In the genomic region with DNA sequence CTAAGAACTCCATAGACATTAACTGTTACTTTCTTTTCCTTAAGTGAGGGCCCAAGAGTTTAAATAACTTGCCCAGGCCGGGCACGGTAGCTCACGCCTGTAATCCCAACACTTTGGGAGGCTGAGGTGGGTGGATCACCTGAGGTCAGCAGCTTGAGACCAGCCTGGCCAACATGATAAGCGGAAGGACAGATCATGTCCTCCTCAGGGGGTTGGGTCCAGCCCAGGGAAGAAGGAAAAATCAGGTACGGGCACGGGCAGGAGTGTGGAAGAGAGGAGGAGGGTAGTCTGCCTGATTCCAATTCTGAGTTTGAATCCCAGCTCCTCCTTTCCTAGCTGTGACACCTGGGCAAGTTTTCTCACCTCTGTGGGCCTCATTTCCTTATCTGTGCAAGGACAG, we compare ENCODE assay signal across 28 cellular contexts.
"Had no signal": no experiment of that assay in that cellular context is flagged by ENCODE, and none has a peak within 500 bp of the region (broad histone marks: within the 10 kb centered on the region; RNA-seq: fewer than 3 reads in every experiment).

No MANE protein-coding gene starts in this region.

- H3K27me3 ChIP-seq: adrenal gland, body of pancreas, MG63, SJCRH30 had no signal

- H3K4me3 Mint-ChIP-seq: activated B cell treated with CpG ODN at 0.5 μM for 24 hours; activated CD4-positive, alpha-beta memory T cell treated with anti-CD3 and anti-CD28 coated beads for 36 hours; activated naive CD4-positive, alpha-beta T cell treated with anti-CD3 and anti-CD28 coated beads for 36 hours; activated T-cell treated with anti-CD3 and anti-CD28 coated beads, Interleukin-2, amount 50 U/mL, for 4 hours; activated T-helper 1 cell treated with anti-CD3 and anti-CD28 coated beads, Interleukin-12 subunit alpha, Interleukin-12 subunit beta, Interleukin-2, Interleukin-4 antibody, amounts not matched to agents 30 ng/mL and 10 ng/mL and 1 ng/mL, durations not matched to agents 14 hours and 24 hours and 36 hours had no signal

- H3K4me3 ChIP-seq: adrenal gland, body of pancreas, MG63, SJCRH30, SK-N-MC had no signal

- DNase-seq: activated B cell treated with CpG ODN at 0.5 μM for 24 hours; activated CD4-positive, alpha-beta memory T cell treated with anti-CD3 and anti-CD28 coated beads for 36 hours; activated CD4-positive, alpha-beta T cell treated with anti-CD3 and anti-CD28 coated beads for 4 hours; activated CD4-positive, alpha-beta T cell treated with anti-CD3 and anti-CD28 coated beads, Interleukin-2, amount 50 U/mL, for 1 hour; activated CD4-positive, CD25-positive, alpha-beta regulatory T cell treated with anti-CD3 and anti-CD28 coated beads, Interleukin-2, amount 50 U/mL, for 72 hours; activated CD8-positive, alpha-beta memory T cell treated with anti-CD3 and anti-CD28 coated beads, Interleukin-2, amount 50 U/mL, for 4 hours; activated gamma-delta T cell treated with Interleukin-2 at 50 U/mL for 16 hours; activated naive CD4-positive, alpha-beta T cell treated with anti-CD3 and anti-CD28 coated beads for 36 hours; activated T-cell treated with anti-CD3 and anti-CD28 coated beads for 4 hours; activated T-cell treated with anti-CD3 and anti-CD28 coated beads, Interleukin-2, amount 50 U/mL, for 4 hours; adrenal gland; body of pancreas; Kasumi-1; KG1; MG63; NCI-H1092; NCI-H1436 treated with DMSO at 0.1 percent for 48 hours; NCI-H1694 treated with DMSO at 0.1 percent for 48 hours; NCI-H2029; NCI-H345; NCI-H524 treated with DMSO at 0.1 percent for 48 hours; SHP77; SJCRH30; T1000 had no signal

- ATAC-seq: activated naive CD4-positive, alpha-beta T cell treated with anti-CD3 and anti-CD28 coated beads, Interleukin-2, amount 50 U/mL, for 72 hours; activated T-cell treated with anti-CD3 and anti-CD28 coated beads, Interleukin-2, amount 50 U/mL, for 4 hours; body of pancreas; Panc1 had no signal

- H3K36me3 Mint-ChIP-seq: activated CD4-positive, alpha-beta memory T cell treated with anti-CD3 and anti-CD28 coated beads for 36 hours; activated naive CD4-positive, alpha-beta T cell treated with anti-CD3 and anti-CD28 coated beads, Interleukin-2, amount 50 U/mL, for 72 hours had no signal

- H3K27ac Mint-ChIP-seq: activated B cell treated with CpG ODN at 0.5 μM for 24 hours; activated CD4-positive, alpha-beta memory T cell treated with anti-CD3 and anti-CD28 coated beads for 36 hours; activated naive CD4-positive, alpha-beta T cell treated with anti-CD3 and anti-CD28 coated beads for 36 hours; activated naive CD4-positive, alpha-beta T cell treated with anti-CD3 and anti-CD28 coated beads, Interleukin-2, amount 50 U/mL, for 72 hours; activated T-helper 1 cell treated with anti-CD3 and anti-CD28 coated beads, Interleukin-12 subunit alpha, Interleukin-12 subunit beta, Interleukin-2, Interleukin-4 antibody, amounts not matched to agents 30 ng/mL and 10 ng/mL and 1 ng/mL, durations not matched to agents 14 hours and 24 hours and 36 hours had no signal

- H3K4me1 Mint-ChIP-seq: activated B cell treated with CpG ODN at 0.5 μM for 24 hours had no signal

- H3K27ac ChIP-seq: adrenal gland, body of pancreas, SJCRH30, SK-N-MC had no signal

- H3K9me3 Mint-ChIP-seq: activated B cell treated with CpG ODN at 0.5 μM for 24 hours; activated CD4-positive, alpha-beta memory T cell treated with anti-CD3 and anti-CD28 coated beads for 36 hours; activated naive CD4-positive, alpha-beta T cell treated with anti-CD3 and anti-CD28 coated beads for 36 hours; activated naive CD4-positive, alpha-beta T cell treated with anti-CD3 and anti-CD28 coated beads, Interleukin-2, amount 50 U/mL, for 72 hours; activated T-cell treated with anti-CD3 and anti-CD28 coated beads, Interleukin-2, amount 50 U/mL, for 4 hours; activated T-helper 1 cell treated with anti-CD3 and anti-CD28 coated beads, Interleukin-12 subunit alpha, Interleukin-12 subunit beta, Interleukin-2, Interleukin-4 antibody, amounts not matched to agents 30 ng/mL and 10 ng/mL and 1 ng/mL, durations not matched to agents 14 hours and 24 hours and 36 hours had no signal
